In the genomic region with DNA sequence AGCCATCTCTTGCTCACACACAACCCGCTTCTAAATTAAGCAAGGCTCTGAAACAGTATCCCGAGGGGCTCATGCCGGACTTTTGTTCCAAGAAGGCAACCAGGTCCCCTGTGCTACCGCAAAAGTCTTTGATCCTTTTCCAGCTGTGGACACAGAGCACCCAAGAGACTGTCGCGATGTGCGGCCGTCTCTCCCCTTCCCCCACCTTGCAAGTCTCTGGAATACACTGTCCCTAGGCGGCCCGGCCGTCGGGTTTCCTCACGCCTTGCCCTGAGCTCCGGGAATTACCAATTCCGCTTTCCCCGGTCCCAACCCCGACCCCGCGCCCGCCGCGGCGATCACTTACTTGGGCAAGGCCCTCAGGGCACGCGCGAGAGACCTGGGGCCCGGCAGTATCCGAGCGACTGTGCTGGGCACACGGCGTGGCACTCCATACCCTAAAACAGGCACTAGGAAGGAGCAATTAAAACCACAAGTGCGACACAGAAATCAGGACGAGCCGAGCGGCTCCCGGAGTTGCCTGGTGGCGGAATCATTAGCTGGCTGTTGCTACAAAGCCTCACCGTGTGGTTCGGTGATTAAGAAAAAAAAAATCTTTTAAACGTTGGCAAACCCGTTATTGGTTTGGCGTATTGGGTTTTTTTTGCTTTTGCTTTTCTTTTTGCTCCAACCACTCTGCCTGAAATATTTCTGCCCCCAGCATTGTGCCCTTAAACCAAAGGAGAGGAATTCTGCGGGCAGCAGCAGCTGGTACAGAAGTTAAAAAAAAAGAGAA, we compare ENCODE assay signal across 10 cellular contexts. TPM values are rescaled to one million over a fixed set of nuclear protein-coding genes. Genes with fewer than 3 reads are reported as not detected.
A peak's percentile ranks its signal among the peaks of the same experiment; 100 is the strongest.
DNase-seq lines count a peak whose midpoint lies in the region; ATAC-seq and TF ChIP-seq lines count a peak whose summit lies in the region.
"Had no signal": no experiment of that assay in that cellular context is flagged by ENCODE, and none has a peak within 500 bp of the region (broad histone marks: within the 10 kb centered on the region; RNA-seq: fewer than 3 reads in every experiment).

No MANE protein-coding gene starts in this region.

- no peak for ATAC-seq in memory B cell (ENCODE audit: low read depth)

- no peaks in the 10 kb centered on the region for H3K9me3 Mint-ChIP-seq in activated T-helper 2 cell treated with anti-CD3 and anti-CD28 coated beads, Interferon-gamma antibody, Interleukin-2, Interleukin-4, amounts not matched to agents 10 μg/mL and 5 μg/mL and 100 μg/mL, durations not matched to agents 14 hours and 24 hours and 36 hours
- H3K9me3 Mint-ChIP-seq in memory B cell (peaks cover 4% of the 10 kb centered on the region), endothelial cell (ENCODE audit: unreplicated experiment) (no peaks in the 10 kb centered on the region)

- peak overlapping the region; percentile 67 for H3K4me3 ChIP-seq in AG10803 (ENCODE audit: low read length)
- H3K4me3 ChIP-seq in GM12865 (ENCODE audit: low read depth, low read length): 0 out of 2 replicates have a peak overlapping the region, but pooled peaks have one; percentile 6
- H3K4me3 ChIP-seq: ovary had no signal

- no peak overlapping the region for H3K27ac Mint-ChIP-seq in activated T-helper 2 cell treated with anti-CD3 and anti-CD28 coated beads, Interferon-gamma antibody, Interleukin-2, Interleukin-4, amounts not matched to agents 10 μg/mL and 5 μg/mL and 100 μg/mL, durations not matched to agents 14 hours and 24 hours and 36 hours
- peak overlapping the region; percentile 83 for H3K27ac Mint-ChIP-seq in memory B cell
- H3K27ac Mint-ChIP-seq in endothelial cell (ENCODE audit: unreplicated experiment): no peak overlapping the region

- H3K4me1 Mint-ChIP-seq in activated T-helper 2 cell treated with anti-CD3 and anti-CD28 coated beads, Interferon-gamma antibody, Interleukin-2, Interleukin-4, amounts not matched to agents 10 μg/mL and 5 μg/mL and 100 μg/mL, durations not matched to agents 14 hours and 24 hours and 36 hours (ENCODE audit: low read depth): peaks cover 30% of the 10 kb centered on the region
- H3K4me1 Mint-ChIP-seq in memory B cell (peaks cover 8% of the 10 kb centered on the region), endothelial cell (ENCODE audit: unreplicated experiment) (peaks cover 36% of the 10 kb centered on the region)

- intact Hi-C loops in activated T-helper 2 cell treated with anti-CD3 and anti-CD28 coated beads, Interferon-gamma antibody, Interleukin-2, Interleukin-4, amounts not matched to agents 10 μg/mL and 5 μg/mL and 100 μg/mL, durations not matched to agents 14 hours and 24 hours and 36 hours (cut with micrococcal nuclease): loop anchor here (5.0 kb wide), 2 partner anchors 344 to 376 kb away; a partner anchor contains a TSS

- H3K27me3 Mint-ChIP-seq in activated T-helper 2 cell treated with anti-CD3 and anti-CD28 coated beads, Interferon-gamma antibody, Interleukin-2, Interleukin-4, amounts not matched to agents 10 μg/mL and 5 μg/mL and 100 μg/mL, durations not matched to agents 14 hours and 24 hours and 36 hours (ENCODE audit: low read depth): peaks cover 90% of the 10 kb centered on the region
- H3K27me3 Mint-ChIP-seq in memory B cell (peaks cover 29% of the 10 kb centered on the region), endothelial cell (ENCODE audit: unreplicated experiment) (peaks cover 43% of the 10 kb centered on the region)

- no peak for TF ChIP-seq CTCF in AG10803 (conservative IDR thresholded peaks at IDR 0.05; ENCODE audit: low read length)
- TF ChIP-seq CTCF in GM12865 (IDR thresholded peaks at IDR 0.05; ENCODE audit: insufficient read depth, low read depth, low read length, missing control alignments): no peak
- no peak for TF ChIP-seq CTCF in endothelial cell (IDR thresholded peaks at IDR 0.05; ENCODE audit: unreplicated experiment)

- H3K36me3 Mint-ChIP-seq in activated T-helper 2 cell treated with anti-CD3 and anti-CD28 coated beads, Interferon-gamma antibody, Interleukin-2, Interleukin-4, amounts not matched to agents 10 μg/mL and 5 μg/mL and 100 μg/mL, durations not matched to agents 14 hours and 24 hours and 36 hours (ENCODE audit: low read depth): peaks cover 3% of the 10 kb centered on the region
- H3K36me3 Mint-ChIP-seq in memory B cell (peaks cover 3% of the 10 kb centered on the region), endothelial cell (ENCODE audit: low read depth, unreplicated experiment) (no peaks in the 10 kb centered on the region)

- peak overlapping the region; percentile 49 for H3K4me3 Mint-ChIP-seq in activated T-helper 2 cell treated with anti-CD3 and anti-CD28 coated beads, Interferon-gamma antibody, Interleukin-2, Interleukin-4, amounts not matched to agents 10 μg/mL and 5 μg/mL and 100 μg/mL, durations not matched to agents 14 hours and 24 hours and 36 hours (ENCODE audit: low read depth)
- no peak overlapping the region for H3K4me3 Mint-ChIP-seq in memory B cell
- no peak overlapping the region for H3K4me3 Mint-ChIP-seq in endothelial cell (ENCODE audit: unreplicated experiment)

- DNase-seq in AG10803 (ENCODE audit: low read depth): no peak
- DNase-seq in GM12865 (ENCODE audit: low read depth): no peak
- no peak for DNase-seq in activated T-helper 2 cell treated with anti-CD3 and anti-CD28 coated beads, Interferon-gamma antibody, Interleukin-2, Interleukin-4, amounts not matched to agents 10 μg/mL and 5 μg/mL and 100 μg/mL, durations not matched to agents 14 hours and 24 hours and 36 hours (ENCODE audit: low spot score)
- DNase-seq in memory B cell (ENCODE audit: low spot score in 2 of 2): no peak
- no peak for DNase-seq in MV-4-11 (lab: John Stamatoyannopoulos, UW)
- DNase-seq in NCI-H526 treated with DMSO at 0.1 percent for 48 hours (lab: John Stamatoyannopoulos, UW): no peak
- no peak for DNase-seq in endothelial cell (ENCODE audit: low spot score)
- DNase-seq in RKO (ENCODE audit: low spot score): no peak
- DNase-seq: NCI-H345 had no signal

RNA-seq across cellular contexts. Expression of a gene that starts 2.2 kb away (rescaled TPM):
- total RNA-seq in activated T-helper 2 cell treated with anti-CD3 and anti-CD28 coated beads, Interferon-gamma antibody, Interleukin-2, Interleukin-4, amounts not matched to agents 10 μg/mL and 5 μg/mL and 100 μg/mL, durations not matched to agents 14 hours and 24 hours and 36 hours: 0.09 TPM in 1 of 2 replicates, not detected in the other
- total RNA-seq in endothelial cell (ENCODE audit: unreplicated experiment): 0.87 TPM

RNA-seq across cellular contexts. Expression of a gene that starts 19.6 kb away (rescaled TPM):
- total RNA-seq in activated T-helper 2 cell treated with anti-CD3 and anti-CD28 coated beads, Interferon-gamma antibody, Interleukin-2, Interleukin-4, amounts not matched to agents 10 μg/mL and 5 μg/mL and 100 μg/mL, durations not matched to agents 14 hours and 24 hours and 36 hours: 0.14 TPM in 1 of 2 replicates, not detected in the other
- total RNA-seq in endothelial cell (ENCODE audit: unreplicated experiment): 0.28 TPM
